ENCODE assay signal across 12 cellular contexts in genomic region chr6:30071081-30071818, GRCh38. TPM values are rescaled to one million over a fixed set of nuclear protein-coding genes. Genes with fewer than 3 reads are reported as not detected.
DNase-seq lines count a peak whose midpoint lies in the region; ATAC-seq, FAIRE-seq and TF ChIP-seq lines count a peak whose summit lies in the region.
"Had no signal": no experiment of that assay in that cellular context is flagged by ENCODE, and none has a peak within 500 bp of the region (broad histone marks: within the 10 kb centered on the region; RNA-seq: fewer than 3 reads in every experiment).

No MANE protein-coding gene starts in this region.

- DNase-seq in GM13976 (ENCODE audit: low spot score) = peak; percentile 53
- DNase-seq in astrocyte (ENCODE audit: low read depth) = peak; percentile 13
- DNase-seq in right cardiac atrium = peak in 2 of 3 donors; percentile 66 to 73
- no peak for DNase-seq in progenitor cell of endocrine pancreas (ENCODE audit: low spot score, unreplicated experiment)
- no peak for DNase-seq in HPDE6-E6E7 (ENCODE audit: extremely low spot score)
- DNase-seq in effector memory CD8-positive, alpha-beta T cell = no peak
- DNase-seq: body of pancreas, DMS79 treated with DMSO at 0.1 percent for 48 hours, hypothalamus, NCI-H2107 had no signal

- H3K36me3 ChIP-seq in astrocyte (ENCODE audit: insufficient read depth, low read length) = no peaks in the 10 kb centered on the region

- H3K36me3 Mint-ChIP-seq in astrocyte (ENCODE audit: low read depth, unreplicated experiment) (peaks cover 28% of the 10 kb centered on the region), progenitor cell of endocrine pancreas (ENCODE audit: insufficient read depth) (peaks cover 29% of the 10 kb centered on the region)
- H3K36me3 Mint-ChIP-seq in effector memory CD8-positive, alpha-beta T cell (ENCODE audit: insufficient read depth) = peaks cover 51% of the 10 kb centered on the region

- no peak overlapping the region for H3K4me3 ChIP-seq in astrocyte (ENCODE audit: insufficient read depth, low read depth, low read length)
- peak overlapping the region; percentile 20 for H3K4me3 ChIP-seq in right cardiac atrium (ENCODE audit: low read length)
- H3K4me3 ChIP-seq: body of pancreas had no signal

- 14% methylated on average over 68 of the region's 68 CpGs for WGBS in right cardiac atrium

- no peak for TF ChIP-seq CTCF in GM13976 (IDR thresholded peaks at IDR 0.05; ENCODE audit: borderline replicate concordance, control extremely low read depth, extremely low read depth, insufficient read depth, missing control alignments)
- no peak for TF ChIP-seq CTCF in astrocyte (IDR thresholded peaks at IDR 0.05; ENCODE audit: insufficient read depth, low read depth, low read length)
- peak; percentile 44 for TF ChIP-seq CTCF in progenitor cell of endocrine pancreas (IDR thresholded peaks at IDR 0.05; ENCODE audit: unreplicated experiment)

- in situ Hi-C loops in GM13976 (cut with MboI; ENCODE audit: low sequenced_read_pairs, unreplicated experiment) = no loop called here

- no peak for ATAC-seq in right cardiac atrium
- no peak for ATAC-seq in HG02610 (IDR thresholded peaks at IDR 0.05; ENCODE audit: unreplicated experiment)
- ATAC-seq in effector memory CD8-positive, alpha-beta T cell (replicated peaks) = no peak
- ATAC-seq: body of pancreas had no signal

- H3K27ac ChIP-seq in astrocyte (ENCODE audit: low read depth, low read length) (no peak overlapping the region), right cardiac atrium (ENCODE audit: low read length) (no peak overlapping the region)
- H3K27ac ChIP-seq: body of pancreas, parathyroid adenoma had no signal

- H3K27me3 Mint-ChIP-seq in astrocyte (ENCODE audit: low read depth, unreplicated experiment) (peaks cover 60% of the 10 kb centered on the region), progenitor cell of endocrine pancreas (peaks cover 70% of the 10 kb centered on the region)
- peaks cover 50 to 63% of the 10 kb centered on the region in 2 donors for H3K27me3 Mint-ChIP-seq in effector memory CD8-positive, alpha-beta T cell

- H3K79me2 ChIP-seq in astrocyte (ENCODE audit: insufficient read depth, low read length) = peaks cover 15% of the 10 kb centered on the region
- H3K79me2 ChIP-seq: parathyroid adenoma had no signal

- H3K9me3 Mint-ChIP-seq in astrocyte (ENCODE audit: unreplicated experiment) = peaks cover 9% of the 10 kb centered on the region
- no peaks in the 10 kb centered on the region for H3K9me3 Mint-ChIP-seq in progenitor cell of endocrine pancreas (ENCODE audit: low read depth)
- no peaks in the 10 kb centered on the region for H3K9me3 Mint-ChIP-seq in effector memory CD8-positive, alpha-beta T cell

- H3K9ac ChIP-seq in astrocyte (ENCODE audit: low read length) = no peak overlapping the region
- H3K9ac ChIP-seq: parathyroid adenoma had no signal

- H3K27ac Mint-ChIP-seq in astrocyte (ENCODE audit: unreplicated experiment) (no peak overlapping the region), progenitor cell of endocrine pancreas (no peak overlapping the region)
- H3K27ac Mint-ChIP-seq in effector memory CD8-positive, alpha-beta T cell = no peak overlapping the region

- H3K27me3 ChIP-seq in astrocyte (ENCODE audit: insufficient read depth, low read length) (peaks cover 49% of the 10 kb centered on the region), right cardiac atrium (ENCODE audit: control insufficient read depth, insufficient read depth) (no peaks in the 10 kb centered on the region)

- H3K4me2 ChIP-seq in astrocyte (ENCODE audit: low read length) = peak overlapping the region; percentile 52

- H3K4me1 ChIP-seq in astrocyte (ENCODE audit: insufficient read depth, low read length) (peaks cover 16% of the 10 kb centered on the region), right cardiac atrium (ENCODE audit: control insufficient read depth, insufficient read depth, low read length) (no peaks in the 10 kb centered on the region)

- H2AFZ ChIP-seq in astrocyte (ENCODE audit: low read depth, low read length) = no peak overlapping the region
- H2AFZ ChIP-seq: parathyroid adenoma had no signal

- intact Hi-C loops in right cardiac atrium (cut with DNase I) = no loop called here

- H3K4me1 Mint-ChIP-seq in astrocyte (ENCODE audit: low read depth, unreplicated experiment) (peaks cover 20% of the 10 kb centered on the region), progenitor cell of endocrine pancreas (ENCODE audit: low read depth) (peaks cover 24% of the 10 kb centered on the region)
- H3K4me1 Mint-ChIP-seq in effector memory CD8-positive, alpha-beta T cell (ENCODE audit: low read depth in 2 of 2) = peaks cover 47 to 53% of the 10 kb centered on the region in 2 donors

- H4K20me1 ChIP-seq in astrocyte (ENCODE audit: insufficient read depth, low read length) = peaks cover 11% of the 10 kb centered on the region

- H3K9me3 ChIP-seq in astrocyte (ENCODE audit: insufficient read depth, low read depth, low read length) = no peaks in the 10 kb centered on the region
- H3K9me3 ChIP-seq in right cardiac atrium (ENCODE audit: control insufficient read depth, low read length) = no peaks in the 10 kb centered on the region
- H3K9me3 ChIP-seq: body of pancreas had no signal

- FAIRE-seq in astrocyte (lab: Jason Lieb, UNC) = no peak

- H3K4me3 Mint-ChIP-seq in astrocyte (ENCODE audit: unreplicated experiment) = peak overlapping the region; percentile 42
- H3K4me3 Mint-ChIP-seq in progenitor cell of endocrine pancreas (ENCODE audit: low read depth) = peak overlapping the region; percentile 15
- peak overlapping the region in 1 of 2 donors; percentile 20 for H3K4me3 Mint-ChIP-seq in effector memory CD8-positive, alpha-beta T cell

RNA-seq across cellular contexts. Expression of gene PPP1R11, which starts 4.3 kb away (rescaled TPM):
- total RNA-seq in astrocyte = 37.8 and 40.8 TPM in 2 replicates
- total RNA-seq in right cardiac atrium = 10 to 100 TPM; 50.3 to 53.7 (median 50.8) TPM
- polyA plus RNA-seq in right cardiac atrium = 59.3 TPM
- 45.1 and 48.4 TPM in 2 replicates for total RNA-seq in progenitor cell of endocrine pancreas

RNA-seq across cellular contexts. Expression of gene RNF39, which starts 4.3 kb away (rescaled TPM):
- total RNA-seq in astrocyte (not detected in 2 replicates), right cardiac atrium (not detected), progenitor cell of endocrine pancreas (not detected in 2 replicates)
- polyA plus RNA-seq in right cardiac atrium = not detected

RNA-seq across cellular contexts. Expression of gene POLR1H, which starts 10.2 kb away (rescaled TPM):
- total RNA-seq in astrocyte = 16.8 and 21.0 TPM in 2 replicates
- 10 to 100 TPM; 15.0 to 18.9 (median 16.9) TPM for total RNA-seq in right cardiac atrium
- polyA plus RNA-seq in right cardiac atrium = 20.3 TPM
- 23.0 and 27.3 TPM in 2 replicates for total RNA-seq in progenitor cell of endocrine pancreas

RNA-seq across cellular contexts. Expression of gene TRIM31, which starts 41.6 kb away (rescaled TPM):
- total RNA-seq in astrocyte = not detected in 2 replicates
- not detected for total RNA-seq in right cardiac atrium
- not detected for polyA plus RNA-seq in right cardiac atrium
- total RNA-seq in progenitor cell of endocrine pancreas = not detected in 2 replicates

Comparison
In these comparisons a context has a peak if more than half of its experiments do, and no peak if none do; other contexts are left out.
1. DNase-seq: peak in GM13976 (single experiment), astrocyte (single experiment) and right cardiac atrium (2 of 3); none in progenitor cell of endocrine pancreas (single experiment), HPDE6-E6E7 (single experiment) and effector memory CD8-positive, alpha-beta T cell (0 of 3).